In genomic region chr13:33186851-33187250, GRCh38 we compare ENCODE assay signal across 8 cellular contexts.
DNase-seq lines count a peak whose midpoint lies in the region; ATAC-seq and TF ChIP-seq lines count a peak whose summit lies in the region.

No MANE protein-coding gene starts in this region.

- no peaks in the 10 kb centered on the region for H3K79me2 ChIP-seq in H9 (ENCODE audit: insufficient read depth, low read length)

- H3K4ac ChIP-seq in H9 (ENCODE audit: low read depth, low read length): no peak overlapping the region

- H2AK5ac ChIP-seq in H9 (ENCODE audit: insufficient read length, low read length): no peak overlapping the region

- no peak overlapping the region for H2BK15ac ChIP-seq in H9 (ENCODE audit: low read depth, low read length)

- no peak overlapping the region for H3K4me3 ChIP-seq in RWPE2 (ENCODE audit: severe bottlenecking)
- H3K4me3 ChIP-seq in foreskin fibroblast (ENCODE audit: low read depth in 1 of 2, low read length in 2 of 2): no peak overlapping the region

- H3K27ac Mint-ChIP-seq in H9: peak overlapping the region in 1 of 3 experiments; percentile 23; a peak in 1 of 7 replicates

- H3K4me1 Mint-ChIP-seq in H9: peaks cover 19 to 20% of the 10 kb centered on the region in 2 experiments

- H3K36me3 Mint-ChIP-seq in H9 (ENCODE audit: insufficient read depth in 1 of 3, low read depth in 3 of 3): no peaks in the 10 kb centered on the region; a peak in 1 of 7 replicates

- H3K56ac ChIP-seq in H9 (ENCODE audit: insufficient read length, low read depth, low read length): no peak overlapping the region

- H3K79me1 ChIP-seq in H9 (ENCODE audit: insufficient read depth, low read depth, low read length, poor library complexity, severe bottlenecking): no peaks in the 10 kb centered on the region

- no peak overlapping the region for H3K23ac ChIP-seq in H9 (ENCODE audit: insufficient read length, low read depth, low read length)

- H4K8ac ChIP-seq in H9 (replicated peaks; ENCODE audit: insufficient read length, low read depth, low read length): no peak overlapping the region

- H3K27ac ChIP-seq in H9 (ENCODE audit: insufficient read length, low read depth, low read length) (no peak overlapping the region), RWPE2 (ENCODE audit: poor library complexity, severe bottlenecking) (peak overlapping the region; percentile 35)

- no peak overlapping the region for H3K4me3 Mint-ChIP-seq in H9

- no peak overlapping the region for H4K91ac ChIP-seq in H9 (ENCODE audit: insufficient read length, low read depth, low read length)

- no peak overlapping the region for H2BK12ac ChIP-seq in H9 (ENCODE audit: insufficient read length, low read depth, low read length)

- H3K4me2 ChIP-seq in H9 (ENCODE audit: insufficient read depth, insufficient read length, low read length): peak overlapping the region; percentile 12

- no peak overlapping the region for H3K18ac ChIP-seq in H9 (ENCODE audit: insufficient read length, low read depth, low read length)

- H3K27me3 Mint-ChIP-seq in H9 (ENCODE audit: low read depth): peaks cover 34% of the 10 kb centered on the region

- no peaks in the 10 kb centered on the region for H4K20me1 ChIP-seq in H9 (ENCODE audit: control insufficient read depth, insufficient read depth, insufficient read length)

- H3K27me3 ChIP-seq in H9 (ENCODE audit: insufficient read depth, low read length): no peaks in the 10 kb centered on the region
- no peaks in the 10 kb centered on the region for H3K27me3 ChIP-seq in RWPE2 (ENCODE audit: insufficient read depth, poor library complexity, severe bottlenecking)

- H3K9me3 ChIP-seq in H9 (ENCODE audit: control insufficient read depth, low read depth, low read length) (no peaks in the 10 kb centered on the region), RWPE2 (ENCODE audit: severe bottlenecking) (no peaks in the 10 kb centered on the region)

- no CpG with 5 or more reads among the region's 7 CpGs for WGBS in H9 (ENCODE audit: extremely low coverage, insufficient read length, low lambda C conversion rate)

- H2BK20ac ChIP-seq in H9 (ENCODE audit: low read depth, low read length, poor library complexity, severe bottlenecking): no peak overlapping the region

- H2BK5ac ChIP-seq in H9 (ENCODE audit: insufficient read length, low read length): no peak overlapping the region

- H3K9me3 Mint-ChIP-seq in H9: no peaks in the 10 kb centered on the region; a peak in 1 of 5 replicates

- TF ChIP-seq CTCF in H9 (conservative IDR thresholded peaks at IDR 0.05) (no peak), RWPE2 (IDR thresholded peaks at IDR 0.05; ENCODE audit: poor library complexity, severe bottlenecking) (no peak), foreskin fibroblast (IDR thresholded peaks at IDR 0.05; ENCODE audit: low read depth, low read length) (no peak)

- ATAC-seq in RWPE2 (ENCODE audit: low read depth) (no peak), GM18861 (IDR thresholded peaks at IDR 0.05; ENCODE audit: unreplicated experiment) (no peak)

- peaks cover 6% of the 10 kb centered on the region; the same call in 1 of the 2 replicates for H3K36me3 ChIP-seq in RWPE2 (ENCODE audit: low read depth)

- H2BK120ac ChIP-seq in H9 (ENCODE audit: low read depth, low read length, poor library complexity, severe bottlenecking): no peak overlapping the region

- no peaks in the 10 kb centered on the region for H3K23me2 ChIP-seq in H9 (ENCODE audit: insufficient read length, low read depth, low read length, poor library complexity, severe bottlenecking)

- DNase-seq in H9: no peak
- DNase-seq in RWPE2 (ENCODE audit: low spot score): no peak
- peak; percentile 81 for DNase-seq in fibroblast of peridontal ligament (ENCODE audit: extremely low read depth)
- peak; percentile 84 for DNase-seq in renal cortical epithelial cell (ENCODE audit: low read depth)
- no peak for DNase-seq in DMS53 treated with DMSO at 0.1 percent for 48 hours (lab: John Stamatoyannopoulos, UW; ENCODE audit: unreplicated experiment)
- no peak for DNase-seq in NCI-H1694 (lab: John Stamatoyannopoulos, UW)
- DNase-seq in foreskin fibroblast: no peak

- H3K14ac ChIP-seq in H9 (ENCODE audit: insufficient read depth, low read length): no peak overlapping the region

- H3K4me1 ChIP-seq in H9 (ENCODE audit: insufficient read depth, low read length) (peaks cover 8% of the 10 kb centered on the region; the same call in 1 of the 2 replicates), RWPE2 (ENCODE audit: insufficient read depth, poor library complexity, severe bottlenecking) (peaks cover 20% of the 10 kb centered on the region)

- H3T11ph ChIP-seq in H9 (ENCODE audit: low read length): no peak overlapping the region

- no peak overlapping the region for H4K5ac ChIP-seq in H9 (ENCODE audit: insufficient read length, low read depth, low read length)

- H2AFZ ChIP-seq in H9 (ENCODE audit: low read length): no peak overlapping the region

- H3K9ac ChIP-seq in H9 (ENCODE audit: extremely low read depth, insufficient read length, low read length): no peak overlapping the region

Comparison
In these comparisons a context has a peak if more than half of its experiments do, and no peak if none do; other contexts are left out.
1. DNase-seq: peak in fibroblast of peridontal ligament (single experiment) and renal cortical epithelial cell (single experiment); none in H9 (single experiment), RWPE2 (single experiment), DMS53 treated with DMSO at 0.1 percent for 48 hours (single experiment), NCI-H1694 (single experiment) and foreskin fibroblast (0 of 2).